ENCODE assay signal across 12 cellular contexts in genomic region chrX:72273718-72274117, GRCh38. TPM values are rescaled to one million over a fixed set of nuclear protein-coding genes. Genes with fewer than 3 reads are reported as not detected.
DNase-seq lines count a peak whose midpoint lies in the region; ATAC-seq and TF ChIP-seq lines count a peak whose summit lies in the region.
"Had no signal": no experiment of that assay in that cellular context is flagged by ENCODE, and none has a peak within 500 bp of the region (broad histone marks: within the 10 kb centered on the region; RNA-seq: fewer than 3 reads in every experiment).

No MANE protein-coding gene starts in this region.

- H3K9me3 Mint-ChIP-seq in stimulated activated naive CD8-positive, alpha-beta T cell treated with anti-CD3 and anti-CD28 coated beads, Interleukin-15, amount 100 ng/mL, for 72 hours: no peaks in the 10 kb centered on the region

- peak; percentile 23 for DNase-seq in stimulated activated CD4-positive, alpha-beta T cell treated with anti-CD3 and anti-CD28 coated beads, Interleukin-1b, Interleukin-23, amount 100 ng/mL, for 48 hours
- no peak for DNase-seq in stimulated activated CD4-positive, alpha-beta T cell treated with anti-CD3 and anti-CD28 coated beads, Interleukin-4, amount 100 ng/mL, for 1 hour
- no peak for DNase-seq in T-helper 17 cell
- DNase-seq in effector memory CD4-positive, alpha-beta T cell: peak in 2 of 3 donors; percentile 6 to 19
- no peak for DNase-seq in stimulated activated naive CD8-positive, alpha-beta T cell treated with anti-CD3 and anti-CD28 coated beads, Interleukin-15, amount 100 ng/mL, for 72 hours
- DNase-seq in iPS-NIHi11 (ENCODE audit: low spot score): no peak
- DNase-seq in testis: no peak
- DNase-seq: dermis blood vessel endothelial cell, spleen had no signal

- no peaks in the 10 kb centered on the region for H3K27me3 ChIP-seq in effector memory CD4-positive, alpha-beta T cell (replicated peaks; ENCODE audit: control insufficient read depth, insufficient read depth, low read length, poor library complexity, severe bottlenecking)
- no peaks in the 10 kb centered on the region for H3K27me3 ChIP-seq in testis
- H3K27me3 ChIP-seq: SJSA1 had no signal

- TF ChIP-seq POLR2A in testis (IDR thresholded peaks at IDR 0.05): no peak

- H3K4me3 Mint-ChIP-seq in T-helper 17 cell: peak overlapping the region; percentile 89
- H3K4me3 Mint-ChIP-seq in stimulated activated naive CD8-positive, alpha-beta T cell treated with anti-CD3 and anti-CD28 coated beads, Interleukin-15, amount 100 ng/mL, for 72 hours: peak overlapping the region; percentile 81 to 93

- H3K4me1 Mint-ChIP-seq in T-helper 17 cell: peaks cover 28% of the 10 kb centered on the region
- peaks cover 55% of the 10 kb centered on the region for H3K4me1 Mint-ChIP-seq in stimulated activated naive CD8-positive, alpha-beta T cell treated with anti-CD3 and anti-CD28 coated beads, Interleukin-15, amount 100 ng/mL, for 72 hours

- H3K27me3 Mint-ChIP-seq in T-helper 17 cell: no peaks in the 10 kb centered on the region
- H3K27me3 Mint-ChIP-seq in stimulated activated naive CD8-positive, alpha-beta T cell treated with anti-CD3 and anti-CD28 coated beads, Interleukin-15, amount 100 ng/mL, for 72 hours: no peaks in the 10 kb centered on the region

- H3K27ac Mint-ChIP-seq in T-helper 17 cell: peak overlapping the region; percentile 93
- H3K27ac Mint-ChIP-seq in stimulated activated naive CD8-positive, alpha-beta T cell treated with anti-CD3 and anti-CD28 coated beads, Interleukin-15, amount 100 ng/mL, for 72 hours: peak overlapping the region in 1 of 2 donors; percentile 91

- peaks cover 29% of the 10 kb centered on the region for H3K4me1 ChIP-seq in effector memory CD4-positive, alpha-beta T cell (ENCODE audit: control insufficient read depth, insufficient read depth, low read length, poor library complexity, severe bottlenecking)
- H3K4me1 ChIP-seq in testis: no peaks in the 10 kb centered on the region

- intact Hi-C loops in testis (cut with DNase I; ENCODE audit: low total_unique reads): no loop called here

- WGBS in testis, 2 donors: 84 to 95% methylated on average over 6 of the region's 6 CpGs

- H3K36me3 Mint-ChIP-seq in T-helper 17 cell (ENCODE audit: low read depth): peaks cover 6% of the 10 kb centered on the region

- H3K4me3 ChIP-seq in effector memory CD4-positive, alpha-beta T cell (ENCODE audit: insufficient read depth, low read depth, low read length, poor library complexity, severe bottlenecking): no peak overlapping the region
- H3K4me3 ChIP-seq in testis: no peak overlapping the region
- H3K4me3 ChIP-seq: SJSA1 had no signal

- H3K36me3 ChIP-seq in effector memory CD4-positive, alpha-beta T cell (ENCODE audit: control insufficient read depth, insufficient read depth, low read length): peaks cover 55% of the 10 kb centered on the region
- H3K36me3 ChIP-seq in testis (ENCODE audit: low read depth, missing control alignments): no peaks in the 10 kb centered on the region

- H3K9me3 ChIP-seq in T-helper 17 cell (ENCODE audit: control insufficient read depth, low read length, poor library complexity, severe bottlenecking) (no peaks in the 10 kb centered on the region), testis (no peaks in the 10 kb centered on the region)
- no peaks in the 10 kb centered on the region for H3K9me3 ChIP-seq in effector memory CD4-positive, alpha-beta T cell (ENCODE audit: control insufficient read depth, low read length)
- H3K9me3 ChIP-seq: SJSA1, spleen had no signal

- H3K27ac ChIP-seq in effector memory CD4-positive, alpha-beta T cell (ENCODE audit: insufficient read depth, low read length, poor library complexity, severe bottlenecking): peak overlapping the region; percentile 50
- no peak overlapping the region for H3K27ac ChIP-seq in testis
- H3K27ac ChIP-seq: SJSA1 had no signal

- no peak for TF ChIP-seq CTCF in testis (IDR thresholded peaks at IDR 0.05)

- ATAC-seq in T-helper 17 cell (no peak), GM21786 (IDR thresholded peaks at IDR 0.05; ENCODE audit: unreplicated experiment) (no peak)
- ATAC-seq in stimulated activated naive CD8-positive, alpha-beta T cell treated with anti-CD3 and anti-CD28 coated beads, Interleukin-15, amount 100 ng/mL, for 72 hours: no peak
- ATAC-seq: HepG2 had no signal

RNA-seq across cellular contexts. Expression of gene RPS4X, which starts 3.3 kb away (rescaled TPM):
- total RNA-seq in T-helper 17 cell (1,000 to 10,000 TPM; 1,445 to 1,548 TPM), testis (100 to 1,000 TPM; 268 to 497 TPM)
- 546 TPM for polyA plus RNA-seq in testis (ENCODE audit: insufficient read depth, low read depth, low replicate concordance)

RNA-seq across cellular contexts. Expression of gene CITED1, which starts 32.0 kb away (rescaled TPM):
- total RNA-seq in T-helper 17 cell: 1 to 10 TPM in 1 of 2 donors, not detected in 1; 1.5 TPM
- total RNA-seq in testis: 100 to 1,000 TPM; 439 to 593 TPM
- polyA plus RNA-seq in testis (ENCODE audit: insufficient read depth, low read depth, low replicate concordance): 323 TPM
- total RNA-seq: dermis blood vessel endothelial cell, HepG2 had no signal

RNA-seq across cellular contexts. Expression of gene ERCC6L, which starts 34.9 kb away (rescaled TPM):
- total RNA-seq in T-helper 17 cell (under 1 TPM in 1 of 2 donors, not detected in 1; 0.10 TPM), testis (1 to 10 TPM in 1 of 2 donors, under 1 TPM in 1; 0.74 to 1.6 TPM)
- polyA plus RNA-seq in testis (ENCODE audit: insufficient read depth, low read depth, low replicate concordance): 1.0 TPM

Comparison
In these comparisons a context has a peak if more than half of its experiments do, and no peak if none do; other contexts are left out.
1. DNase-seq: peak in stimulated activated CD4-positive, alpha-beta T cell treated with anti-CD3 and anti-CD28 coated beads, Interleukin-1b, Interleukin-23, amount 100 ng/mL, for 48 hours (single experiment) and effector memory CD4-positive, alpha-beta T cell (2 of 3); none in stimulated activated CD4-positive, alpha-beta T cell treated with anti-CD3 and anti-CD28 coated beads, Interleukin-4, amount 100 ng/mL, for 1 hour (single experiment), T-helper 17 cell (0 of 3), stimulated activated naive CD8-positive, alpha-beta T cell treated with anti-CD3 and anti-CD28 coated beads, Interleukin-15, amount 100 ng/mL, for 72 hours (0 of 2), iPS-NIHi11 (single experiment) and testis (single experiment).
2. RNA of gene CITED1, which starts 32.0 kb away (total RNA-seq): 439 to 593 TPM in testis; 1.5 TPM in T-helper 17 cell; every median in the first group is over 100 times any median in the second.